2 cellular contexts compared by ENCODE assay signal in the genomic region with DNA sequence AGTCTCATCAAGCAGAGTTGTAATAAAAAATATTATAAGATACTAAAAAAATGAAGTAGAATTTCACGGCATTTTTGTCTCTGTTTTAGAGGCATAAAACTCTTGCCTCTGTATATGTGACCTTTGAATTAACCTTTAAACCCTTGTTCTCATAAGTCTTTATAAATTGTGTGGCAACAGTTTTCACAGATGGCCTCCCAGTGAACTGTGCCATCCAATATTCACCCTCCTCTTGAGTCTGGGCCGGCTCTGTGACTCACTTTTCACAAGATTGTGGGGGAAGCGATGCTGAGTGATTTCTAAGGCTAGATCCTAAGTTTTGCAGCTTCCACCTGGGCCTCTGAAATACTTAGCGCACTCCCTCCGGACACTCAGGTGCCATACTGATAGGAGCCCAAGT.
TF ChIP-seq lines count a peak whose summit lies in the region.

No MANE protein-coding gene starts in this region.

TF ChIP-seq in liver, 16 proteins besides CTCF, POLR2A, EP300 and RAD21:
- TF ChIP-seq GABPA (IDR thresholded peaks at IDR 0.05 in 1 of 2, conservative IDR thresholded peaks at IDR 0.05 in 1 of 2) (no peak), FOXA1 (IDR thresholded peaks at IDR 0.05) (no peak), HNF4A (conservative IDR thresholded peaks at IDR 0.05) (peak; percentile 62 to 73), RXRA (IDR thresholded peaks at IDR 0.05) (peak; percentile 62 to 69), YY1 (IDR thresholded peaks at IDR 0.05) (peak; percentile 17), SP1 (IDR thresholded peaks at IDR 0.05) (peak; percentile 24), REST (IDR thresholded peaks at IDR 0.05) (no peak)

TF ChIP-seq in HepG2, 621 proteins besides CTCF, POLR2A, EP300 and RAD21:
- TF ChIP-seq MAFK (conservative IDR thresholded peaks at IDR 0.05 in 1 of 2, IDR thresholded peaks at IDR 0.05 in 1 of 2; ENCODE audit: low read length in 2 of 2): no peak
- no peak for TF ChIP-seq ZSCAN21 (CRISPR knock-in tag; IDR thresholded peaks at IDR 0.05; ENCODE audit: borderline replicate concordance)
- TF ChIP-seq NFKBIZ (CRISPR knock-in tag; IDR thresholded peaks at IDR 0.05): no peak
- no peak for TF ChIP-seq ZNF550 (CRISPR knock-in tag; IDR thresholded peaks at IDR 0.05; ENCODE audit: borderline replicate concordance)
- TF ChIP-seq ZNF12 (CRISPR knock-in tag; IDR thresholded peaks at IDR 0.05): no peak
- no peak for TF ChIP-seq FOXM1 (CRISPR knock-in tag; IDR thresholded peaks at IDR 0.05)
- TF ChIP-seq ZNF713 (CRISPR knock-in tag; IDR thresholded peaks at IDR 0.05): no peak
- TF ChIP-seq ZHX1 (CRISPR knock-in tag; IDR thresholded peaks at IDR 0.05; ENCODE audit: low read depth): no peak
- TF ChIP-seq ZNF414 (CRISPR knock-in tag; IDR thresholded peaks at IDR 0.05): no peak
- TF ChIP-seq GTF2F1 (IDR thresholded peaks at IDR 0.05; ENCODE audit: low read length): no peak
- no peak for TF ChIP-seq FIP1L1 (IDR thresholded peaks at IDR 0.05; ENCODE audit: borderline replicate concordance, insufficient read depth, low read depth, low read length)
- no peak for TF ChIP-seq ATF1 (CRISPR knock-in tag; IDR thresholded peaks at IDR 0.05)
